ENCODE assay signal across 14 cellular contexts in the genomic region with DNA sequence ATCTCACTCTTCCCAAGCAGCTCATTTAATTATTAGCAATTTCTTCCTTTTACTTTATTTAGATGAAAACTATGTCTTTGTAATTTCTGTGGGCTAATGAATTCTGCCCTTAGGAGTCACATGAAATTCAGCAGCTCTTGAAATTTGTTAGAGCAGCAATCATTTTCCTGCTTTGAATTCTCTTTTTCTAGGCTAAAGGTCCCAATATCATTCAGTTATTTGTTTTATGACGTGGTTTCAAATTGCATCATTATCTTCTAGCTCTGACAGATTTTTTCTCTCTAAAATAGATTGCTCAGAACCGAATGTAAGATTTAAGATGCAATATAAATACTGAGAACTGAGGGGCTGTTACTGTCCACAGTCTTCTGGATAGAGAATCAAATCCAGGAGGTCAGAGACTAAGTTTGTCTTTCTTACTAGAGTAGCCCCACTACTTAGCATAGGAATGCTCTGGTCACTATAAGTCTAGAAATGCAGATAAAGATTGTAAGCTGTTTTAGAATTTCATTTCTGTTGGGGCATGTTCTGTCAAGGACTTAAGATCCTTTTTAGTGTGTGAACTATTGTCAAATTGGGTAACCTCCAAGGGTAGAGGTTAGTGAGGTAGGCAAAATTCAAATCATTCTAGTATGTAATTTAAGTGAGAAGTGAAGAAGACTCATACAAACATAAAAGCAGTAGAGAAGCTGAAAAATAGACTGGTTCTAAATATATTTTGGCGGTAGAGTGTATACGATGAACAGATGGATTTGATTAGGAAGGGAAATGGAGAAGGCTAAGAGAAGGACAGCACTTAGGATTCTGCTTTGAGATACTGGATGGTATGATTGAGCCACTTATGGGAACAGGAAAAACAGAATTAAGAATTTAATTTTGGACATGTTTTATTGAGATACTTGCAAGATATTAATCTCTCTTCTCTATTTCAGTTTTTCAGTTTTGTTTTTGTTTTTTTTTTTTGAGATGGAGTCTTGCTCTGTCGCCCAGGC. TPM values are rescaled to one million over a fixed set of nuclear protein-coding genes. Genes with fewer than 3 reads are reported as not detected.
DNase-seq lines count a peak whose midpoint lies in the region; ATAC-seq, FAIRE-seq and TF ChIP-seq lines count a peak whose summit lies in the region.
"Had no signal": no experiment of that assay in that cellular context is flagged by ENCODE, and none has a peak within 500 bp of the region (broad histone marks: within the 10 kb centered on the region; RNA-seq: fewer than 3 reads in every experiment).

No MANE protein-coding gene starts in this region.

- H3K4me3 Mint-ChIP-seq in CD8-positive, alpha-beta memory T cell = no peak overlapping the region
- no peak overlapping the region for H3K4me3 Mint-ChIP-seq in natural killer cell
- H3K4me3 Mint-ChIP-seq in activated naive CD4-positive, alpha-beta T cell treated with anti-CD3 and anti-CD28 coated beads for 36 hours = no peak overlapping the region
- H3K4me3 Mint-ChIP-seq: activated CD4-positive, alpha-beta memory T cell treated with anti-CD3 and anti-CD28 coated beads for 36 hours had no signal

- peaks cover 0 to 32% (median 6%) of the 10 kb centered on the region in 3 donors for H3K36me3 Mint-ChIP-seq in CD8-positive, alpha-beta memory T cell
- no peaks in the 10 kb centered on the region for H3K36me3 Mint-ChIP-seq in natural killer cell
- peaks cover 4% of the 10 kb centered on the region for H3K36me3 Mint-ChIP-seq in activated naive CD4-positive, alpha-beta T cell treated with anti-CD3 and anti-CD28 coated beads for 36 hours (ENCODE audit: low read depth)

- CTCF ChIA-PET in CD8-positive, alpha-beta memory T cell (lab: Charles Lee) = interaction anchor here (0.7 kb wide), 1 partner anchor 28 kb away, joined by 3 read pairs; no protein-coding TSS in a partner anchor
- CTCF ChIA-PET in activated naive CD4-positive, alpha-beta T cell treated with anti-CD3 and anti-CD28 coated beads for 36 hours (lab: Charles Lee) = interaction anchor here (0.6 kb wide), 2 partner anchors 18 to 67 kb away, joined by 3 to 4 read pairs; no protein-coding TSS in a partner anchor

- intact Hi-C loops in natural killer cell (cut with micrococcal nuclease) = loop anchor here (10.0 kb wide), 1 partner anchor 49 kb away; no protein-coding TSS in a partner anchor
- intact Hi-C loops in activated naive CD4-positive, alpha-beta T cell treated with anti-CD3 and anti-CD28 coated beads for 36 hours (cut with micrococcal nuclease) = loop anchor here (2.0 to 10.0 kb wide), 2 partner anchors 17 to 919 kb away; no protein-coding TSS in a partner anchor

- no peaks in the 10 kb centered on the region for H3K9me3 Mint-ChIP-seq in CD8-positive, alpha-beta memory T cell
- H3K9me3 Mint-ChIP-seq in natural killer cell = no peaks in the 10 kb centered on the region
- peaks cover 1% of the 10 kb centered on the region for H3K9me3 Mint-ChIP-seq in activated naive CD4-positive, alpha-beta T cell treated with anti-CD3 and anti-CD28 coated beads for 36 hours

- POLR2A ChIA-PET in CD8-positive, alpha-beta memory T cell (lab: Charles Lee) = interaction anchor here (0.5 kb wide), 1 partner anchor 43 kb away, joined by 7 read pairs; no protein-coding TSS in a partner anchor

- no peak for DNase-seq in CD8-positive, alpha-beta memory T cell
- DNase-seq in HTR-8/SVneo (ENCODE audit: insufficient read length, low spot score) = peak; percentile 10
- peak; percentile 45 to 60 for DNase-seq in cardiac fibroblast (ENCODE audit: low read depth in 2 of 2)
- no peak for DNase-seq in natural killer cell
- DNase-seq in nucleus accumbens (lab: John Stamatoyannopoulos, UW) = no peak
- no peak for DNase-seq in NCI-H526 treated with DMSO at 0.1 percent for 48 hours (lab: John Stamatoyannopoulos, UW)
- DNase-seq in activated naive CD4-positive, alpha-beta T cell treated with anti-CD3 and anti-CD28 coated beads for 36 hours = no peak
- DNase-seq: activated CD4-positive, alpha-beta memory T cell treated with anti-CD3 and anti-CD28 coated beads for 36 hours; anterior cingulate cortex; esophagus squamous epithelium; KBM-7; SJCRH30 had no signal

- peaks cover 76 to 91% (median 87%) of the 10 kb centered on the region in 3 donors for H3K4me1 Mint-ChIP-seq in CD8-positive, alpha-beta memory T cell
- H3K4me1 Mint-ChIP-seq in natural killer cell = peaks cover 60 to 63% of the 10 kb centered on the region in 2 donors
- peaks cover 73% of the 10 kb centered on the region for H3K4me1 Mint-ChIP-seq in activated naive CD4-positive, alpha-beta T cell treated with anti-CD3 and anti-CD28 coated beads for 36 hours (ENCODE audit: low read depth)

- H3K27me3 ChIP-seq in CD8-positive, alpha-beta memory T cell (ENCODE audit: insufficient read depth, low read length, poor library complexity, severe bottlenecking) = no peaks in the 10 kb centered on the region
- H3K27me3 ChIP-seq: esophagus squamous epithelium, SJCRH30 had no signal

- H3K4me3 ChIP-seq in CD8-positive, alpha-beta memory T cell (ENCODE audit: low read length) = no peak overlapping the region
- no peak overlapping the region for H3K4me3 ChIP-seq in cardiac fibroblast (replicated peaks in 1 of 2; ENCODE audit: low read depth in 2 of 2, low read length in 2 of 2)
- H3K4me3 ChIP-seq: esophagus squamous epithelium, SJCRH30 had no signal

- ATAC-seq in natural killer cell = no peak
- no peak for ATAC-seq in HG03095 (IDR thresholded peaks at IDR 0.05; ENCODE audit: unreplicated experiment)

- H3K27me3 Mint-ChIP-seq in CD8-positive, alpha-beta memory T cell = no peaks in the 10 kb centered on the region
- no peaks in the 10 kb centered on the region for H3K27me3 Mint-ChIP-seq in natural killer cell (ENCODE audit: low read depth in 2 of 2)
- H3K27me3 Mint-ChIP-seq in activated naive CD4-positive, alpha-beta T cell treated with anti-CD3 and anti-CD28 coated beads for 36 hours (ENCODE audit: low read depth) = no peaks in the 10 kb centered on the region
- H3K27me3 Mint-ChIP-seq: activated CD4-positive, alpha-beta memory T cell treated with anti-CD3 and anti-CD28 coated beads for 36 hours had no signal

- TF ChIP-seq CTCF in cardiac fibroblast (IDR thresholded peaks at IDR 0.05; ENCODE audit: low read depth, low read length) (no peak), natural killer cell (IDR thresholded peaks at IDR 0.05) (no peak)

- H3K27ac Mint-ChIP-seq in CD8-positive, alpha-beta memory T cell = peak overlapping the region in 5 of 8 donors; percentile 0 to 61 (median 23)
- H3K27ac Mint-ChIP-seq in natural killer cell = peak overlapping the region; percentile 22 to 41
- no peak overlapping the region for H3K27ac Mint-ChIP-seq in activated naive CD4-positive, alpha-beta T cell treated with anti-CD3 and anti-CD28 coated beads for 36 hours
- H3K27ac Mint-ChIP-seq: activated CD4-positive, alpha-beta memory T cell treated with anti-CD3 and anti-CD28 coated beads for 36 hours had no signal

- H3K36me3 ChIP-seq in CD8-positive, alpha-beta memory T cell (ENCODE audit: insufficient read depth, low read length) = no peaks in the 10 kb centered on the region
- H3K36me3 ChIP-seq: esophagus squamous epithelium, SJCRH30 had no signal

- H3K27ac ChIP-seq in CD8-positive, alpha-beta memory T cell (ENCODE audit: low read depth, low read length) = no peak overlapping the region
- H3K27ac ChIP-seq: SJCRH30 had no signal

- no peaks in the 10 kb centered on the region for H3K9me3 ChIP-seq in CD8-positive, alpha-beta memory T cell (ENCODE audit: low read length)
- H3K9me3 ChIP-seq: esophagus squamous epithelium, SJCRH30 had no signal

- H3K4me1 ChIP-seq in CD8-positive, alpha-beta memory T cell (ENCODE audit: insufficient read depth, low read length) = peaks cover 47% of the 10 kb centered on the region
- H3K4me1 ChIP-seq: SJCRH30 had no signal

- no peak for FAIRE-seq in HTR-8/SVneo (lab: Jason Lieb, UNC)
- FAIRE-seq: GM18507 had no signal

RNA-seq across cellular contexts. Expression of a gene that starts 59.8 kb away (rescaled TPM):
- 10 to 100 TPM; 89.9 to 93.6 TPM for total RNA-seq in CD8-positive, alpha-beta memory T cell
- polyA plus RNA-seq in CD8-positive, alpha-beta memory T cell = 96.2 TPM
- 100 to 1,000 TPM; 151 to 196 (median 172) TPM for total RNA-seq in natural killer cell
- total RNA-seq in activated naive CD4-positive, alpha-beta T cell treated with anti-CD3 and anti-CD28 coated beads for 36 hours = 100 to 1,000 TPM in 1 of 2 experiments, 10 to 100 TPM in 1; 97.4 to 100 TPM

Comparison
In these comparisons a context has a peak if more than half of its experiments do, and no peak if none do; other contexts are left out.
1. DNase-seq: peak in HTR-8/SVneo (single experiment) and cardiac fibroblast (2 of 2); none in CD8-positive, alpha-beta memory T cell (0 of 5), natural killer cell (single experiment), nucleus accumbens (0 of 56), NCI-H526 treated with DMSO at 0.1 percent for 48 hours (single experiment) and activated naive CD4-positive, alpha-beta T cell treated with anti-CD3 and anti-CD28 coated beads for 36 hours (single experiment).